In genomic region chr7:151012921-151013347, GRCh38 we compare ENCODE assay signal across 8 cellular contexts. TPM values are rescaled to one million over a fixed set of nuclear protein-coding genes. Genes with fewer than 3 reads are reported as not detected.
DNase-seq lines count a peak whose midpoint lies in the region; TF ChIP-seq lines count a peak whose summit lies in the region.

No MANE protein-coding gene starts in this region.

- peaks cover 15% of the 10 kb centered on the region for H3K27me3 ChIP-seq in endodermal cell (ENCODE audit: control insufficient read depth, insufficient read depth, low read length, poor library complexity, severe bottlenecking)

- H3K4me1 Mint-ChIP-seq in activated CD4-positive, alpha-beta T cell treated with anti-CD3 and anti-CD28 coated beads, Interleukin-2, amount 10 ng/mL, durations not matched to agents 7 days and 5 days, result peaks cover 90% of the 10 kb centered on the region
- H3K4me1 Mint-ChIP-seq in endodermal cell (peaks cover 21% of the 10 kb centered on the region), nephron progenitor cell (peaks cover 61% of the 10 kb centered on the region)

- H3K4me2 ChIP-seq in OCI-LY7 (ENCODE audit: low read length), result no peak overlapping the region

- no peak overlapping the region for H2AFZ ChIP-seq in OCI-LY7 (ENCODE audit: low read length)

- H3K9ac ChIP-seq in endodermal cell (ENCODE audit: extremely low read depth, low read length, poor library complexity, severe bottlenecking), result no peak overlapping the region

- no peak for DNase-seq in activated CD4-positive, alpha-beta T cell treated with anti-CD3 and anti-CD28 coated beads, Interleukin-2, amount 10 ng/mL, durations not matched to agents 7 days and 5 days
- no peak for DNase-seq in activated CD4-positive, alpha-beta T cell treated with anti-CD3 and anti-CD28 coated beads, Interleukin-2, amount 50 U/mL, for 1 hour
- DNase-seq in OCI-LY7 (ENCODE audit: low spot score) (no peak), endodermal cell (peak; percentile 87), nephron progenitor cell (peak; percentile 58), HK-2 (ENCODE audit: unreplicated experiment) (no peak), medulla oblongata (ENCODE audit: extremely low spot score) (no peak), NK-92 (lab: John Stamatoyannopoulos, UW; ENCODE audit: unreplicated experiment) (no peak)

- no peak overlapping the region for H3K27ac ChIP-seq in OCI-LY7 (ENCODE audit: low read depth, low read length, poor library complexity, severe bottlenecking)
- no peak overlapping the region for H3K27ac ChIP-seq in endodermal cell (ENCODE audit: low read depth, low read length)

- H3K4me3 Mint-ChIP-seq in activated CD4-positive, alpha-beta T cell treated with anti-CD3 and anti-CD28 coated beads, Interleukin-2, amount 10 ng/mL, durations not matched to agents 7 days and 5 days, result peak overlapping the region; percentile 57
- H3K4me3 Mint-ChIP-seq in endodermal cell (peak overlapping the region; percentile 31), nephron progenitor cell (peak overlapping the region; percentile 58)

- no TSS peak for BruUV-seq in OCI-LY7 (replicated peaks; lab: Mats Ljungman, UMichigan)

- H3K79me2 ChIP-seq in OCI-LY7 (ENCODE audit: insufficient read depth, low read depth, low read length), result no peaks in the 10 kb centered on the region

- H4K20me1 ChIP-seq in OCI-LY7 (ENCODE audit: insufficient read depth, low read length), result no peaks in the 10 kb centered on the region

- WGBS in endodermal cell (ENCODE audit: insufficient coverage in 1 of 2, insufficient read length in 1 of 2), 2 experiments, result 34 to 59% methylated on average over 14 to 23 of the region's 23 CpGs

- POLR2A ChIA-PET in activated CD4-positive, alpha-beta T cell treated with anti-CD3 and anti-CD28 coated beads, Interleukin-2, amount 10 ng/mL, durations not matched to agents 7 days and 5 days (lab: Charles Lee), result no interaction called here
- POLR2A ChIA-PET in OCI-LY7 (lab: Charles Lee), result no interaction called here

- H3K36me3 Mint-ChIP-seq in activated CD4-positive, alpha-beta T cell treated with anti-CD3 and anti-CD28 coated beads, Interleukin-2, amount 10 ng/mL, durations not matched to agents 7 days and 5 days (ENCODE audit: low read depth), result peaks cover 27% of the 10 kb centered on the region
- H3K36me3 Mint-ChIP-seq in endodermal cell (ENCODE audit: low read depth) (no peaks in the 10 kb centered on the region), nephron progenitor cell (ENCODE audit: low read depth) (peaks cover 11% of the 10 kb centered on the region)

- no peaks in the 10 kb centered on the region for H3K9me2 ChIP-seq in OCI-LY7 (ENCODE audit: insufficient read depth, low read length)

- H3K4me3 ChIP-seq in OCI-LY7 (ENCODE audit: low read depth, low read length, poor library complexity, severe bottlenecking) (no peak overlapping the region), endodermal cell (ENCODE audit: low read length) (no peak overlapping the region)

- intact Hi-C loops in OCI-LY7 (cut with micrococcal nuclease; ENCODE audit: unreplicated experiment), result no loop called here

- H3K27me3 Mint-ChIP-seq in activated CD4-positive, alpha-beta T cell treated with anti-CD3 and anti-CD28 coated beads, Interleukin-2, amount 10 ng/mL, durations not matched to agents 7 days and 5 days, result peaks cover 3% of the 10 kb centered on the region
- H3K27me3 Mint-ChIP-seq in endodermal cell (ENCODE audit: insufficient read depth) (peaks cover 66% of the 10 kb centered on the region), nephron progenitor cell (ENCODE audit: low read depth, poor library complexity) (peaks cover 31% of the 10 kb centered on the region)

- peak overlapping the region; percentile 92 for H3K27ac Mint-ChIP-seq in activated CD4-positive, alpha-beta T cell treated with anti-CD3 and anti-CD28 coated beads, Interleukin-2, amount 10 ng/mL, durations not matched to agents 7 days and 5 days
- H3K27ac Mint-ChIP-seq in endodermal cell (peak overlapping the region; percentile 2), nephron progenitor cell (no peak overlapping the region)

- no peaks in the 10 kb centered on the region for H3K9me3 Mint-ChIP-seq in activated CD4-positive, alpha-beta T cell treated with anti-CD3 and anti-CD28 coated beads, Interleukin-2, amount 10 ng/mL, durations not matched to agents 7 days and 5 days
- H3K9me3 Mint-ChIP-seq in endodermal cell (no peaks in the 10 kb centered on the region), nephron progenitor cell (no peaks in the 10 kb centered on the region)

- H3K4me1 ChIP-seq in OCI-LY7 (ENCODE audit: insufficient read depth, low read length, poor library complexity, severe bottlenecking) (peaks cover 10% of the 10 kb centered on the region), endodermal cell (ENCODE audit: control insufficient read depth, insufficient read depth, low read length) (peaks cover 9% of the 10 kb centered on the region)

- CTCF ChIA-PET in activated CD4-positive, alpha-beta T cell treated with anti-CD3 and anti-CD28 coated beads, Interleukin-2, amount 10 ng/mL, durations not matched to agents 7 days and 5 days (lab: Charles Lee), result interaction anchor here (0.8 to 6.1 kb wide), 9 partner anchors 15 to 77 kb away, joined by 3 to 28 read pairs (median 5); partner anchors contain the start of genes ABCB8 and SLC4A2
- CTCF ChIA-PET in OCI-LY7 (lab: Charles Lee; ENCODE audit: unreplicated experiment), result interaction anchor here (0.6 kb wide), 1 partner anchor 20 kb away, joined by 8 read pairs; no protein-coding TSS in a partner anchor

- TF ChIP-seq CTCF in OCI-LY7 (conservative IDR thresholded peaks at IDR 0.05; ENCODE audit: low read length) (peak; percentile 64), endodermal cell (conservative IDR thresholded peaks at IDR 0.05) (peak; percentile 79), nephron progenitor cell (IDR thresholded peaks at IDR 0.05) (peak; percentile 55)

- H3K36me3 ChIP-seq in OCI-LY7 (ENCODE audit: insufficient read depth, low read length) (no peaks in the 10 kb centered on the region), endodermal cell (ENCODE audit: control insufficient read depth, insufficient read depth, low read length) (no peaks in the 10 kb centered on the region)

- H3K9me3 ChIP-seq in OCI-LY7 (ENCODE audit: low read length) (no peaks in the 10 kb centered on the region), endodermal cell (ENCODE audit: control insufficient read depth, low read length) (no peaks in the 10 kb centered on the region)

RNA-seq across cellular contexts. Expression of gene ATG9B, which starts 11.4 kb away (rescaled TPM):
- 10 to 100 TPM; 12.1 to 12.3 TPM for total RNA-seq in activated CD4-positive, alpha-beta T cell treated with anti-CD3 and anti-CD28 coated beads, Interleukin-2, amount 10 ng/mL, durations not matched to agents 7 days and 5 days
- total RNA-seq in OCI-LY7 (2014; rRNA removed; shearing (Covaris generic)), result 0.18 and 1.1 TPM in 2 replicates
- total RNA-seq in OCI-LY7 (2022) (0.94 and 0.97 TPM in 2 replicates), endodermal cell (1 to 10 TPM; 2.0 to 3.0 TPM)
- polyA plus RNA-seq in endodermal cell (2013, experiment 1 of 2), result 4.3 TPM
- 4.0 TPM for polyA plus RNA-seq in endodermal cell (2013, experiment 2 of 2)

RNA-seq across cellular contexts. Expression of gene ABCB8, which starts 15.3 kb away (rescaled TPM):
- 10 to 100 TPM; 57.5 to 67.8 TPM for total RNA-seq in activated CD4-positive, alpha-beta T cell treated with anti-CD3 and anti-CD28 coated beads, Interleukin-2, amount 10 ng/mL, durations not matched to agents 7 days and 5 days
- total RNA-seq in OCI-LY7 (2014; rRNA removed; shearing (Covaris generic)), result 29.5 and 32.0 TPM in 2 replicates
- total RNA-seq in OCI-LY7 (2022) (63.9 and 64.7 TPM in 2 replicates), endodermal cell (10 to 100 TPM; 35.9 to 37.2 TPM)
- 27.6 TPM for polyA plus RNA-seq in endodermal cell (2013, experiment 1 of 2)
- polyA plus RNA-seq in endodermal cell (2013, experiment 2 of 2), result 25.8 TPM

RNA-seq across cellular contexts. Expression of gene NOS3, which starts 22.1 kb away (rescaled TPM):
- 10 to 100 TPM; 21.6 to 22.3 TPM for total RNA-seq in activated CD4-positive, alpha-beta T cell treated with anti-CD3 and anti-CD28 coated beads, Interleukin-2, amount 10 ng/mL, durations not matched to agents 7 days and 5 days
- 0.41 and 0.82 TPM in 2 replicates for total RNA-seq in OCI-LY7 (2014; rRNA removed; shearing (Covaris generic))
- total RNA-seq in OCI-LY7 (2022) (0.30 and 0.78 TPM in 2 replicates), endodermal cell (1 to 10 TPM; 2.3 to 9.1 TPM)
- 4.0 TPM for polyA plus RNA-seq in endodermal cell (2013, experiment 1 of 2)
- 4.1 TPM for polyA plus RNA-seq in endodermal cell (2013, experiment 2 of 2)

RNA-seq across cellular contexts. Expression of gene KCNH2, which starts 34.8 kb away (rescaled TPM):
- under 1 TPM; 0.27 to 0.30 TPM for total RNA-seq in activated CD4-positive, alpha-beta T cell treated with anti-CD3 and anti-CD28 coated beads, Interleukin-2, amount 10 ng/mL, durations not matched to agents 7 days and 5 days
- total RNA-seq in OCI-LY7 (2014; rRNA removed; shearing (Covaris generic)), result 4.0 and 7.5 TPM in 2 replicates
- 5.8 and 6.2 TPM in 2 replicates for total RNA-seq in OCI-LY7 (2022)
- total RNA-seq in endodermal cell, result 1 to 10 TPM; 1.1 to 1.9 TPM
- polyA plus RNA-seq in endodermal cell (2013, experiment 1 of 2), result 19.3 TPM
- 17.8 TPM for polyA plus RNA-seq in endodermal cell (2013, experiment 2 of 2)

RNA-seq across cellular contexts. Expression of gene ASIC3, which starts 35.4 kb away (rescaled TPM):
- total RNA-seq in activated CD4-positive, alpha-beta T cell treated with anti-CD3 and anti-CD28 coated beads, Interleukin-2, amount 10 ng/mL, durations not matched to agents 7 days and 5 days, result 1 to 10 TPM; 6.0 to 8.3 TPM
- total RNA-seq in OCI-LY7 (2014; rRNA removed; shearing (Covaris generic)), result 3.3 and 7.9 TPM in 2 replicates
- total RNA-seq in OCI-LY7 (2022) (14.8 and 22.3 TPM in 2 replicates), endodermal cell (1 to 10 TPM; 2.5 to 3.0 TPM)
- 5.1 TPM for polyA plus RNA-seq in endodermal cell (2013, experiment 1 of 2)
- polyA plus RNA-seq in endodermal cell (2013, experiment 2 of 2), result 4.0 TPM

Comparison
In these comparisons a context has a peak if more than half of its experiments do, and no peak if none do; other contexts are left out.
1. DNase-seq: peak in endodermal cell (single experiment) and nephron progenitor cell (single experiment); none in activated CD4-positive, alpha-beta T cell treated with anti-CD3 and anti-CD28 coated beads, Interleukin-2, amount 10 ng/mL, durations not matched to agents 7 days and 5 days (single experiment), activated CD4-positive, alpha-beta T cell treated with anti-CD3 and anti-CD28 coated beads, Interleukin-2, amount 50 U/mL, for 1 hour (single experiment), OCI-LY7 (single experiment), HK-2 (single experiment), medulla oblongata (single experiment) and NK-92 (single experiment).
2. Peak in every context shown above with its lines, with median percentiles within 50 percentile points of each other: H3K4me3 Mint-ChIP-seq and CTCF ChIP-seq.